ENCODE assay signal across 15 cellular contexts in genomic region chr2:127681288-127681771, GRCh38. TPM values are rescaled to one million over a fixed set of nuclear protein-coding genes. Genes with fewer than 3 reads are reported as not detected.
DNase-seq lines count a peak whose midpoint lies in the region; ATAC-seq and TF ChIP-seq lines count a peak whose summit lies in the region.
"Had no signal": no experiment of that assay in that cellular context is flagged by ENCODE, and none has a peak within 500 bp of the region (broad histone marks: within the 10 kb centered on the region; RNA-seq: fewer than 3 reads in every experiment).

No MANE protein-coding gene starts in this region.

- POLR2A ChIA-PET in GM10248 (lab: Yijun Ruan, JAX): no interaction called here

- 30% methylated on average over 23 of the region's 24 CpGs for WGBS in mammary epithelial cell (ENCODE audit: low coverage, missing lambda C conversion rate)
- WGBS in spleen, 5 donors: 28 to 57% (median 40%) methylated on average over 11 to 24 of the region's 24 CpGs

- no peak overlapping the region for H3K27ac ChIP-seq in mammary epithelial cell (ENCODE audit: insufficient read depth, low read depth, low read length)
- H3K27ac ChIP-seq in spleen: peak overlapping the region in 5 of 8 donors; percentile 19 to 52 (median 25)
- H3K27ac ChIP-seq: SK-N-MC had no signal

- CTCF ChIA-PET in GM10248 (lab: Yijun Ruan, JAX) (interaction anchor here (1.0 kb wide), 1 partner anchor 14 kb away, joined by 3 read pairs; no protein-coding TSS in a partner anchor), mammary epithelial cell (lab: Charles Lee; ENCODE audit: low non-redundant PET) (no interaction called here)

- H3K4me1 ChIP-seq in mammary epithelial cell (ENCODE audit: insufficient read depth, low read length) (no peaks in the 10 kb centered on the region), spleen (peaks cover 0 to 39% (median 15%) of the 10 kb centered on the region in 6 donors)

- no peaks in the 10 kb centered on the region for H3K9me3 ChIP-seq in mammary epithelial cell (replicated peaks; ENCODE audit: insufficient read depth, low read length)
- no peaks in the 10 kb centered on the region for H3K9me3 ChIP-seq in spleen

- no peak for TF ChIP-seq CTCF in GM10248 (IDR thresholded peaks at IDR 0.05; ENCODE audit: control extremely low read depth, extremely low read depth, low read depth, missing control alignments)
- TF ChIP-seq CTCF in mammary epithelial cell (conservative IDR thresholded peaks at IDR 0.05 in 1 of 2, IDR thresholded peaks at IDR 0.05 in 1 of 2; ENCODE audit: extremely low read depth in 1 of 2, insufficient read depth in 1 of 2, low read depth in 1 of 2, low read length in 2 of 2): no peak
- no peak for TF ChIP-seq CTCF in spleen (IDR thresholded peaks at IDR 0.05 in 8 of 11, conservative IDR thresholded peaks at IDR 0.05 in 3 of 11)

- H3K27me3 ChIP-seq in mammary epithelial cell (ENCODE audit: insufficient read depth, low read length) (peaks cover 6% of the 10 kb centered on the region), spleen (replicated peaks in 1 of 7) (peaks cover 0 to 25% (median 0%) of the 10 kb centered on the region in 7 donors)

- dilution Hi-C loops in mammary epithelial cell (cut with HindIII; ENCODE audit: low sequenced_read_pairs): no loop called here

- in situ Hi-C loops in mammary epithelial cell (cut with MboI; ENCODE audit: low sequenced_read_pairs in 2 of 2): no loop called here

- intact Hi-C loops in mammary epithelial cell (cut with micrococcal nuclease) (no loop called here), spleen (cut with DNase I; ENCODE audit: low total_unique reads) (no loop called here)

- BruUV-seq in mammary epithelial cell (replicated peaks; lab: Mats Ljungman, UMichigan): no TSS peak

- no peaks in the 10 kb centered on the region for H4K20me1 ChIP-seq in mammary epithelial cell (ENCODE audit: insufficient read depth, low read length)

- H3K4me2 ChIP-seq in mammary epithelial cell (ENCODE audit: insufficient read depth, low read depth, low read length): peak overlapping the region; percentile 39

- no peaks in the 10 kb centered on the region for H3K79me2 ChIP-seq in mammary epithelial cell (ENCODE audit: insufficient read depth, low read length)

- H3K9ac ChIP-seq in mammary epithelial cell (ENCODE audit: insufficient read depth, low read length): no peak overlapping the region

- H3K4me3 ChIP-seq in mammary epithelial cell (replicated peaks in 1 of 3; ENCODE audit: insufficient read depth in 1 of 3, low read depth in 2 of 3, low read length in 3 of 3) (no peak overlapping the region), spleen (peak overlapping the region in 2 of 8 donors; percentile 21 to 43)
- H3K4me3 ChIP-seq: SK-N-MC had no signal

- TF ChIP-seq POLR2A in spleen (IDR thresholded peaks at IDR 0.05) (no peak), erythroblast (IDR thresholded peaks at IDR 0.05; ENCODE audit: low read length) (no peak)

- ATAC-seq in left lobe of liver: peak; percentile 49
- ATAC-seq: effector memory CD8-positive, alpha-beta T cell had no signal

- H2AFZ ChIP-seq in mammary epithelial cell (ENCODE audit: low read depth, low read length): peak overlapping the region; percentile 82

- H3K36me3 ChIP-seq in mammary epithelial cell (ENCODE audit: insufficient read depth, low read length) (no peaks in the 10 kb centered on the region), spleen (no peaks in the 10 kb centered on the region)

- DNase-seq in GM10248 (ENCODE audit: extremely low spot score) (peak; percentile 16), mammary epithelial cell (no peak), left lobe of liver (ENCODE audit: low spot score) (no peak), spleen (peak; percentile 82), erythroblast (lab: John Stamatoyannopoulos, UW) (no peak), MV-4-11 (lab: John Stamatoyannopoulos, UW) (no peak), NCI-H1930 (lab: John Stamatoyannopoulos, UW) (no peak), 8988T (no peak)
- DNase-seq: activated CD4-positive, alpha-beta T cell treated with anti-CD3 and anti-CD28 coated beads, Interleukin-2, amount 10 ng/mL, durations not matched to agents 24 days and 14 days; activated naive CD4-positive, alpha-beta T cell; COR-L47; effector memory CD8-positive, alpha-beta T cell; NCI-H2171 treated with DMSO at 0.1 percent for 48 hours had no signal

RNA-seq across cellular contexts. Expression of gene LIMS2, which starts 6.0 kb away (rescaled TPM):
- total RNA-seq in mammary epithelial cell (1 to 10 TPM in 1 of 2 donors, under 1 TPM in 1; 0.42 to 8.0 TPM), left lobe of liver (31.0 TPM), spleen (100 to 1,000 TPM in 3 of 7 donors, 10 to 100 TPM in 4; 62.5 to 190 (median 76.3) TPM)
- polyA plus RNA-seq in mammary epithelial cell (0.10 TPM), spleen (100 to 1,000 TPM in 2 of 3 donors, 10 to 100 TPM in 1; 76.1 to 437 (median 328) TPM)
- not detected for polyA minus RNA-seq in mammary epithelial cell

RNA-seq across cellular contexts. Expression of gene SFT2D3, which starts 20.0 kb away (rescaled TPM):
- total RNA-seq in mammary epithelial cell (1 to 10 TPM; 3.2 to 9.2 TPM), left lobe of liver (3.7 TPM), spleen (10 to 100 TPM in 3 of 7 donors, 1 to 10 TPM in 4; 3.7 to 13.2 (median 9.6) TPM)
- polyA plus RNA-seq in mammary epithelial cell (2.1 TPM), spleen (1 to 10 TPM; 8.3 to 9.0 (median 8.8) TPM)
- polyA minus RNA-seq in mammary epithelial cell: 0.16 TPM

RNA-seq across cellular contexts. Expression of gene GPR17, which starts 35.4 kb away (rescaled TPM):
- not detected for total RNA-seq in mammary epithelial cell
- polyA plus RNA-seq in mammary epithelial cell: not detected
- not detected for polyA minus RNA-seq in mammary epithelial cell
- total RNA-seq in left lobe of liver: not detected
- under 1 TPM in 3 of 7 donors, not detected in 4; 0.22 to 0.79 (median 0.23) TPM for total RNA-seq in spleen
- polyA plus RNA-seq in spleen: 1 to 10 TPM in 1 of 3 donors, under 1 TPM in 2; 0.09 to 1.9 (median 0.26) TPM
- total RNA-seq: activated CD4-positive, alpha-beta T cell treated with anti-CD3 and anti-CD28 coated beads, Interleukin-2, amount 10 ng/mL, durations not matched to agents 24 days and 14 days; omental fat pad had no signal

Comparison
In these comparisons a context has a peak if more than half of its experiments do, and no peak if none do; other contexts are left out.
1. DNase-seq: peak in GM10248 (single experiment) and spleen (single experiment); none in mammary epithelial cell (single experiment), left lobe of liver (single experiment), erythroblast (0 of 2), MV-4-11 (single experiment), NCI-H1930 (0 of 2) and 8988T (single experiment).